1 cellular context compared by ENCODE assay signal in genomic region chr3:61561374-61562041, GRCh38.
TF ChIP-seq lines count a peak whose summit lies in the region.

TSS of gene PTPRG (plus strand) at chr3:61561571. CDS start at chr3:61562288, 717 bp downstream.

TF ChIP-seq in WTC11, 78 proteins besides CTCF, POLR2A, EP300 and RAD21 (continued from another document):
- TF ChIP-seq ZNF219 (CRISPR knock-in tag; IDR thresholded peaks at IDR 0.05; ENCODE audit: borderline replicate concordance) = 0 out of 2 replicates have a peak, but pooled peaks have one; percentile 43
- TF ChIP-seq, protein P1, sequence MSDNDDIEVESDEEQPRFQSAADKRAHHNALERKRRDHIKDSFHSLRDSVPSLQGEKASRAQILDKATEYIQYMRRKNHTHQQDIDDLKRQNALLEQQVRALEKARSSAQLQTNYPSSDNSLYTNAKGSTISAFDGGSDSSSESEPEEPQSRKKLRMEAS (CRISPR knock-in tag; IDR thresholded peaks at IDR 0.05) = peak; percentile 19; the same call in 1 of the 2 replicates
- TF ChIP-seq HMGXB4 (CRISPR knock-in tag; IDR thresholded peaks at IDR 0.05) = 0 out of 2 replicates have a peak, but pooled peaks have one; percentile 66
- 0 out of 2 replicates have a peak, but pooled peaks have one; percentile 0 for TF ChIP-seq MYBL2 (CRISPR knock-in tag; IDR thresholded peaks at IDR 0.05)
- TF ChIP-seq ZNF532 (CRISPR knock-in tag; IDR thresholded peaks at IDR 0.05; ENCODE audit: borderline replicate concordance) = no peak
- peak; percentile 53; the same call in 1 of the 2 replicates for TF ChIP-seq CREM (CRISPR knock-in tag; IDR thresholded peaks at IDR 0.05)
- TF ChIP-seq, protein P2, sequence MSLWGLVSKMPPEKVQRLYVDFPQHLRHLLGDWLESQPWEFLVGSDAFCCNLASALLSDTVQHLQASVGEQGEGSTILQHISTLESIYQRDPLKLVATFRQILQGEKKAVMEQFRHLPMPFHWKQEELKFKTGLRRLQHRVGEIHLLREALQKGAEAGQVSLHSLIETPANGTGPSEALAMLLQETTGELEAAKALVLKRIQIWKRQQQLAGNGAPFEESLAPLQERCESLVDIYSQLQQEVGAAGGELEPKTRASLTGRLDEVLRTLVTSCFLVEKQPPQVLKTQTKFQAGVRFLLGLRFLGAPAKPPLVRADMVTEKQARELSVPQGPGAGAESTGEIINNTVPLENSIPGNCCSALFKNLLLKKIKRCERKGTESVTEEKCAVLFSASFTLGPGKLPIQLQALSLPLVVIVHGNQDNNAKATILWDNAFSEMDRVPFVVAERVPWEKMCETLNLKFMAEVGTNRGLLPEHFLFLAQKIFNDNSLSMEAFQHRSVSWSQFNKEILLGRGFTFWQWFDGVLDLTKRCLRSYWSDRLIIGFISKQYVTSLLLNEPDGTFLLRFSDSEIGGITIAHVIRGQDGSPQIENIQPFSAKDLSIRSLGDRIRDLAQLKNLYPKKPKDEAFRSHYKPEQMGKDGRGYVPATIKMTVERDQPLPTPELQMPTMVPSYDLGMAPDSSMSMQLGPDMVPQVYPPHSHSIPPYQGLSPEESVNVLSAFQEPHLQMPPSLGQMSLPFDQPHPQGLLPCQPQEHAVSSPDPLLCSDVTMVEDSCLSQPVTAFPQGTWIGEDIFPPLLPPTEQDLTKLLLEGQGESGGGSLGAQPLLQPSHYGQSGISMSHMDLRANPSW (CRISPR knock-in tag; conservative IDR thresholded peaks at IDR 0.05; ENCODE audit: low read depth) = no peak
- peak; percentile 56; the same call in 1 of the 2 replicates for TF ChIP-seq ZNF138 (CRISPR knock-in tag; conservative IDR thresholded peaks at IDR 0.05)
- TF ChIP-seq FOXK1 (CRISPR knock-in tag; IDR thresholded peaks at IDR 0.05) = peak; percentile 36; the same call in 1 of the 2 replicates
- TF ChIP-seq ETV6 (CRISPR knock-in tag; IDR thresholded peaks at IDR 0.05) = peak; percentile 38; the same call in 1 of the 2 replicates
- peak; percentile 79; the same call in 1 of the 2 replicates for TF ChIP-seq KAT7 (CRISPR knock-in tag; IDR thresholded peaks at IDR 0.05; ENCODE audit: borderline replicate concordance)
- TF ChIP-seq ESRRA (CRISPR knock-in tag; IDR thresholded peaks at IDR 0.05; ENCODE audit: borderline replicate concordance) = peak; percentile 23; the same call in 1 of the 2 replicates
- peak; percentile 49; the same call in 1 of the 2 replicates for TF ChIP-seq ZSCAN18 (CRISPR knock-in tag; IDR thresholded peaks at IDR 0.05)
- 0 out of 2 replicates have a peak, but pooled peaks have one; percentile 71 for TF ChIP-seq NFE2L1 (CRISPR knock-in tag; IDR thresholded peaks at IDR 0.05)
